ENCODE assay signal across 3 cellular contexts in the genomic region with DNA sequence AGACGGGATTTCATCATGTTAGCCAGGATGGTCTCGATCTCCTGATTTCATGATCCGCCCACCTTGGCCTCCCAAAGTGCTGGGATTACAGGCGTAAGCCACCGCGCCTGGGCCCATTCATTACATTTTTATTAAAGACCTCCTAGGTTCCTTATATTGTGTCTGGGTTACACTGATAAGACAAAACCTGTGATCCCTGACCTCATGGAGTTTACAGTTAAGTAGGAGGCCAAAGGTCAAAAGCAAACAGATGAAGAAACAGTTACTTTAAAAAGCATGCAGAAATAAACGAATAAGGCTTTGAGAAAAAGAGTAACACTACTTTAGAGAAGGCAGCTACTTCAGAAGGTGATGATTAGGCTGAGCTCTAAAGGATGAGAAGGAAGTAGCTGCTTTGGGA.
TF ChIP-seq lines count a peak whose summit lies in the region.

No MANE protein-coding gene starts in this region.

TF ChIP-seq in HepG2, 621 proteins besides CTCF, POLR2A, EP300 and RAD21:
- no peak for TF ChIP-seq ATF7-NPFF (CRISPR knock-in tag; IDR thresholded peaks at IDR 0.05; ENCODE audit: low read depth)
- TF ChIP-seq ZNF274 (CRISPR knock-in tag; IDR thresholded peaks at IDR 0.05): no peak
- no peak for TF ChIP-seq ZNF12 (CRISPR knock-in tag; IDR thresholded peaks at IDR 0.05)
- TF ChIP-seq HCFC1 (IDR thresholded peaks at IDR 0.05; ENCODE audit: low read depth, low read length): no peak
- 0 out of 2 replicates have a peak, but pooled peaks have one; percentile 27 for TF ChIP-seq HNF4A (CRISPR knock-in tag; IDR thresholded peaks at IDR 0.05)
- no peak for TF ChIP-seq ZXDC (CRISPR knock-in tag; IDR thresholded peaks at IDR 0.05)
- TF ChIP-seq, protein P1, sequence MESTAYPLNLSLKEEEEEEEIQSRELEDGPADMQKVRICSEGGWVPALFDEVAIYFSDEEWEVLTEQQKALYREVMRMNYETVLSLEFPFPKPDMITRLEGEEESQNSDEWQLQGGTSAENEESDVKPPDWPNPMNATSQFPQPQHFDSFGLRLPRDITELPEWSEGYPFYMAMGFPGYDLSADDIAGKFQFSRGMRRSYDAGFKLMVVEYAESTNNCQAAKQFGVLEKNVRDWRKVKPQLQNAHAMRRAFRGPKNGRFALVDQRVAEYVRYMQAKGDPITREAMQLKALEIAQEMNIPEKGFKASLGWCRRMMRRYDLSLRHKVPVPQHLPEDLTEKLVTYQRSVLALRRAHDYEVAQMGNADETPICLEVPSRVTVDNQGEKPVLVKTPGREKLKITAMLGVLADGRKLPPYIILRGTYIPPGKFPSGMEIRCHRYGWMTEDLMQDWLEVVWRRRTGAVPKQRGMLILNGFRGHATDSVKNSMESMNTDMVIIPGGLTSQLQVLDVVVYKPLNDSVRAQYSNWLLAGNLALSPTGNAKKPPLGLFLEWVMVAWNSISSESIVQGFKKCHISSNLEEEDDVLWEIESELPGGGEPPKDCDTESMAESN (CRISPR knock-in tag; conservative IDR thresholded peaks at IDR 0.05): peak; percentile 47; the same call in 1 of the 2 replicates
TF ChIP-seq in HepG2: peak in this region for 2.

TF ChIP-seq in GM23338, 12 proteins besides CTCF, POLR2A, EP300 and RAD21:
- TF ChIP-seq, protein P2, sequence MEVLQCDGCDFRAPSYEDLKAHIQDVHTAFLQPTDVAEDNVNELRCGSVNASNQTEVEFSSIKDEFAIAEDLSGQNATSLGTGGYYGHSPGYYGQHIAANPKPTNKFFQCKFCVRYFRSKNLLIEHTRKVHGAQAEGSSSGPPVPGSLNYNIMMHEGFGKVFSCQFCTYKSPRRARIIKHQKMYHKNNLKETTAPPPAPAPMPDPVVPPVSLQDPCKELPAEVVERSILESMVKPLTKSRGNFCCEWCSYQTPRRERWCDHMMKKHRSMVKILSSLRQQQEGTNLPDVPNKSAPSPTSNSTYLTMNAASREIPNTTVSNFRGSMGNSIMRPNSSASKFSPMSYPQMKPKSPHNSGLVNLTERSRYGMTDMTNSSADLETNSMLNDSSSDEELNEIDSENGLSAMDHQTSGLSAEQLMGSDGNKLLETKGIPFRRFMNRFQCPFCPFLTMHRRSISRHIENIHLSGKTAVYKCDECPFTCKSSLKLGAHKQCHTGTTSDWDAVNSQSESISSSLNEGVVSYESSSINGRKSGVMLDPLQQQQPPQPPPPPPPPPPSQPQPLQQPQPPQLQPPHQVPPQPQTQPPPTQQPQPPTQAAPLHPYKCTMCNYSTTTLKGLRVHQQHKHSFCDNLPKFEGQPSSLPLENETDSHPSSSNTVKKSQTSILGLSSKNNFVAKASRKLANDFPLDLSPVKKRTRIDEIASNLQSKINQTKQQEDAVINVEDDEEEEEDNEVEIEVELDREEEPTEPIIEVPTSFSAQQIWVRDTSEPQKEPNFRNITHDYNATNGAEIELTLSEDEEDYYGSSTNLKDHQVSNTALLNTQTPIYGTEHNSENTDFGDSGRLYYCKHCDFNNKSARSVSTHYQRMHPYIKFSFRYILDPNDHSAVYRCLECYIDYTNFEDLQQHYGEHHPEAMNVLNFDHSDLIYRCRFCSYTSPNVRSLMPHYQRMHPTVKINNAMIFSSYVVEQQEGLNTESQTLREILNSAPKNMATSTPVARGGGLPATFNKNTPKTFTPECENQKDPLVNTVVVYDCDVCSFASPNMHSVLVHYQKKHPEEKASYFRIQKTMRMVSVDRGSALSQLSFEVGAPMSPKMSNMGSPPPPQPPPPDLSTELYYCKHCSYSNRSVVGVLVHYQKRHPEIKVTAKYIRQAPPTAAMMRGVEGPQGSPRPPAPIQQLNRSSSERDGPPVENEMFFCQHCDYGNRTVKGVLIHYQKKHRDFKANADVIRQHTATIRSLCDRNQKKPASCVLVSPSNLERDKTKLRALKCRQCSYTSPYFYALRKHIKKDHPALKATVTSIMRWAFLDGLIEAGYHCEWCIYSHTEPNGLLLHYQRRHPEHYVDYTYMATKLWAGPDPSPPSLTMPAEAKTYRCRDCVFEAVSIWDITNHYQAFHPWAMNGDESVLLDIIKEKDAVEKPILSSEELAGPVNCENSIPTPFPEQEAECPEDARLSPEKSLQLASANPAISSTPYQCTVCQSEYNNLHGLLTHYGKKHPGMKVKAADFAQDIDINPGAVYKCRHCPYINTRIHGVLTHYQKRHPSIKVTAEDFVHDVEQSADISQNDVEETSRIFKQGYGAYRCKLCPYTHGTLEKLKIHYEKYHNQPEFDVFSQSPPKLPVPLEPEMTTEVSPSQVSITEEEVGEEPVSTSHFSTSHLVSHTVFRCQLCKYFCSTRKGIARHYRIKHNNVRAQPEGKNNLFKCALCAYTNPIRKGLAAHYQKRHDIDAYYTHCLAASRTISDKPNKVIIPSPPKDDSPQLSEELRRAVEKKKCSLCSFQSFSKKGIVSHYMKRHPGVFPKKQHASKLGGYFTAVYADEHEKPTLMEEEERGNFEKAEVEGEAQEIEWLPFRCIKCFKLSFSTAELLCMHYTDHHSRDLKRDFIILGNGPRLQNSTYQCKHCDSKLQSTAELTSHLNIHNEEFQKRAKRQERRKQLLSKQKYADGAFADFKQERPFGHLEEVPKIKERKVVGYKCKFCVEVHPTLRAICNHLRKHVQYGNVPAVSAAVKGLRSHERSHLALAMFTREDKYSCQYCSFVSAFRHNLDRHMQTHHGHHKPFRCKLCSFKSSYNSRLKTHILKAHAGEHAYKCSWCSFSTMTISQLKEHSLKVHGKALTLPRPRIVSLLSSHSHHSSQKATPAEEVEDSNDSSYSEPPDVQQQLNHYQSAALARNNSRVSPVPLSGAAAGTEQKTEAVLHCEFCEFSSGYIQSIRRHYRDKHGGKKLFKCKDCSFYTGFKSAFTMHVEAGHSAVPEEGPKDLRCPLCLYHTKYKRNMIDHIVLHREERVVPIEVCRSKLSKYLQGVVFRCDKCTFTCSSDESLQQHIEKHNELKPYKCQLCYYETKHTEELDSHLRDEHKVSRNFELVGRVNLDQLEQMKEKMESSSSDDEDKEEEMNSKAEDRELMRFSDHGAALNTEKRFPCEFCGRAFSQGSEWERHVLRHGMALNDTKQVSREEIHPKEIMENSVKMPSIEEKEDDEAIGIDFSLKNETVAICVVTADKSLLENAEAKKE (CRISPR knock-in tag; IDR thresholded peaks at IDR 0.05): no peak
- no peak for TF ChIP-seq POLR2AphosphoS5 (IDR thresholded peaks at IDR 0.05; ENCODE audit: low read depth)
- no peak for TF ChIP-seq STAT1 (IDR thresholded peaks at IDR 0.05; ENCODE audit: unreplicated experiment)

TF ChIP-seq in K562, 482 proteins besides CTCF, POLR2A, EP300 and RAD21:
- no peak for TF ChIP-seq GATA2 (CRISPR knock-in tag; IDR thresholded peaks at IDR 0.05)
- no peak for TF ChIP-seq NR4A1 (CRISPR knock-in tag; IDR thresholded peaks at IDR 0.05)
- no peak for TF ChIP-seq NR4A1 (tag; IDR thresholded peaks at IDR 0.05)
- TF ChIP-seq TRIM24 (IDR thresholded peaks at IDR 0.05): peak in 1 of 2 experiments; percentile 57; a peak in 1 of 4 replicates
- TF ChIP-seq UBTF (IDR thresholded peaks at IDR 0.05; ENCODE audit: borderline replicate concordance in 1 of 2, low read depth in 2 of 2, low read length in 2 of 2): no peak
- TF ChIP-seq RBM25 (IDR thresholded peaks at IDR 0.05; ENCODE audit: low read depth, low read length, severe bottlenecking): no peak
- peak; percentile 57 for TF ChIP-seq ZNF316 (IDR thresholded peaks at IDR 0.05)
- 0 out of 2 replicates have a peak, but pooled peaks have one; percentile 7 for TF ChIP-seq CBFA2T2 (conservative IDR thresholded peaks at IDR 0.05)
- TF ChIP-seq MCM3 (IDR thresholded peaks at IDR 0.05): no peak
- no peak for TF ChIP-seq JUNB (CRISPR knock-in tag; conservative IDR thresholded peaks at IDR 0.05)
- peak; percentile 34 for TF ChIP-seq CBFA2T3 (IDR thresholded peaks at IDR 0.05)
